ENCODE assay signal across 15 cellular contexts in the genomic region with DNA sequence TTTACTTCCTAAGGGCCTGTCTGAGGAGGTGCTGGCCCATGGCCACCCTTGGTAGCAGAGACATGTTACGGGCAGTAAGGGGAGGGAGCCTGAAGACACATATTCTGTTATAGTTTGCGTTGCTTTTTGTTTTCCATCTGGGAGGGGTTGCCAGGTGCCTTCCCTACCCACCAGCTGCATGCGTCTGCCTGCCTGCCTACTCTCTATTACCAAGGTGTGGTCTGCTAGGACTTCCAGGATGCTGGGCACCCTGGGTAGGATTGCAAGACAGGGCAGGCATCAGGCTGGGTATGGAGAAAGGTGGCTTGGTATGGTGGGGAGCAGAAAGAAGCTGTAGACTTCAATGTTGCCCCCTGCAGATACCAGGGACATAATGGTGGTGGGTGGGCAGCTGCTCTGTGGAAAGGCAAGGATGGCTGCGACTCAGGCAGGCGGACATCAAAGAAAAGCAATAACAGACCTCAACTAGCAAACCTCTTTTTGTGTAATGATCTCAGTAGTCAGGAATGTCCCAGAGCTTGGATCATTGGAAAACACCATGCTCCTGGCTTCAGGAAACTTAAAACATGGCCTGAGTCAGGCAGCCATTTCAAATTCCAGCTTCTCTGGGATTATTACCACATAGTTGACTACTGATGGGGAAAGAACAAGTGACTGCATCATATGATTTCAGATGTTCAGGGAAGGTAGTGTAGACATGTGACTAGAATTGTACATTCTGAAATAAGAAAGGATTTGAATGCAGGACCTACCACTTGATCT.
DNase-seq lines count a peak whose midpoint lies in the region; ATAC-seq and TF ChIP-seq lines count a peak whose summit lies in the region.
"Had no signal": no experiment of that assay in that cellular context is flagged by ENCODE, and none has a peak within 500 bp of the region (broad histone marks: within the 10 kb centered on the region; RNA-seq: fewer than 3 reads in every experiment).

No MANE protein-coding gene starts in this region.

- H3K4me3 ChIP-seq in fibroblast of mammary gland (ENCODE audit: control insufficient read depth, low read depth, low read length), result no peak overlapping the region
- no peak overlapping the region for H3K4me3 ChIP-seq in osteoblast (ENCODE audit: insufficient read depth, low read length)
- H3K4me3 ChIP-seq: uterus had no signal

- ATAC-seq in GM18519 (IDR thresholded peaks at IDR 0.05; ENCODE audit: low FRiP score, unreplicated experiment) (no peak), GM21447 (IDR thresholded peaks at IDR 0.05; ENCODE audit: unreplicated experiment) (no peak), HG03095 (IDR thresholded peaks at IDR 0.05; ENCODE audit: unreplicated experiment) (no peak)
- ATAC-seq: activated naive CD4-positive, alpha-beta T cell treated with anti-CD3 and anti-CD28 coated beads, Interleukin-2, amount 50 U/mL, for 72 hours; naive thymus-derived CD4-positive, alpha-beta T cell had no signal

- peaks cover 18% of the 10 kb centered on the region for H3K27me3 ChIP-seq in osteoblast (ENCODE audit: insufficient read depth, low read length)
- H3K27me3 ChIP-seq: uterus had no signal

- no peaks in the 10 kb centered on the region for H3K36me3 ChIP-seq in osteoblast (ENCODE audit: insufficient read depth, low read length)
- H3K36me3 ChIP-seq: uterus had no signal

- H3K9me3 ChIP-seq in osteoblast (ENCODE audit: low read depth, low read length), result no peaks in the 10 kb centered on the region
- H3K9me3 ChIP-seq: uterus had no signal

- no peak for TF ChIP-seq CTCF in fibroblast of mammary gland (conservative IDR thresholded peaks at IDR 0.05; ENCODE audit: control insufficient read depth, insufficient read depth, low read depth, low read length)
- no peak for TF ChIP-seq CTCF in osteoblast (IDR thresholded peaks at IDR 0.05; ENCODE audit: extremely low read depth, low read depth, low read length)

- DNase-seq in ELF-1 (ENCODE audit: low read depth, low spot score), result peak; percentile 78
- DNase-seq in RPMI7951 (ENCODE audit: low read depth), result peak; percentile 43
- DNase-seq in fibroblast of mammary gland (ENCODE audit: low read depth), result peak; percentile 87
- DNase-seq in osteoblast (ENCODE audit: insufficient read length, low spot score, missing footprints), result peak; percentile 83
- no peak for DNase-seq in dedifferentiated amniotic fluid mesenchymal stem cell (ENCODE audit: extremely low spot score)
- DNase-seq: naive thymus-derived CD4-positive, alpha-beta T cell; NCI-H1930; stimulated activated CD4-positive, alpha-beta T cell treated with anti-CD3 and anti-CD28 coated beads, Interleukin-12 subunit alpha, Interleukin-12 subunit beta, amount 100 ng/mL, for 4 hours; stimulated activated CD8-positive, alpha-beta memory T cell treated with anti-CD3 and anti-CD28 coated beads, Interleukin-4, amount 100 ng/mL, for 48 hours; T-helper 9 cell; uterus had no signal

- H3K79me2 ChIP-seq in osteoblast (ENCODE audit: insufficient read depth, low read length), result no peaks in the 10 kb centered on the region

- peak overlapping the region; percentile 15 for H2AFZ ChIP-seq in osteoblast (ENCODE audit: low read length)

- H3K4me2 ChIP-seq in osteoblast (ENCODE audit: insufficient read depth, low read length), result no peak overlapping the region

- peaks cover 5% of the 10 kb centered on the region for H3K4me1 ChIP-seq in osteoblast (ENCODE audit: insufficient read depth, low read length)
- H3K4me1 ChIP-seq: uterus had no signal

- no peak overlapping the region for H3K27ac ChIP-seq in osteoblast (ENCODE audit: low read depth, low read length)
- H3K27ac ChIP-seq: uterus had no signal

- no peaks in the 10 kb centered on the region for H4K20me1 ChIP-seq in osteoblast (ENCODE audit: insufficient read depth, low read length)
